Comparison of ENCODE assay signal across 10 cellular contexts in genomic region chr20:49281913-49282467, GRCh38. TPM values are rescaled to one million over a fixed set of nuclear protein-coding genes. Genes with fewer than 3 reads are reported as not detected.
DNase-seq lines count a peak whose midpoint lies in the region; ATAC-seq and TF ChIP-seq lines count a peak whose summit lies in the region.
"Had no signal": no experiment of that assay in that cellular context is flagged by ENCODE, and none has a peak within 500 bp of the region (broad histone marks: within the 10 kb centered on the region; RNA-seq: fewer than 3 reads in every experiment).

No MANE protein-coding gene starts in this region.

- H2AFZ ChIP-seq in fibroblast of lung (ENCODE audit: low read length) (no peak overlapping the region), smooth muscle cell (ENCODE audit: low read depth) (no peak overlapping the region)

- DNase-seq in T-helper 2 cell treated with Interferon-gamma antibody and Interleukin-4, amounts not matched to agents 5 μg/mL and 100 μg/mL, for 36 hours (ENCODE audit: low spot score) = no peak
- DNase-seq in T-helper 2 cell = no peak
- no peak for DNase-seq in T-cell
- no peak for DNase-seq in fibroblast of lung (ENCODE audit: low read depth in 2 of 2)
- no peak for DNase-seq in smooth muscle cell (lab: John Stamatoyannopoulos, UW; ENCODE audit: unreplicated experiment)
- DNase-seq in ovary = no peak
- DNase-seq: activated CD8-positive, alpha-beta memory T cell treated with anti-CD3 and anti-CD28 coated beads, Interleukin-2, amount 50 U/mL, for 4 hours; NCI-H526 treated with DMSO at 0.1 percent for 48 hours had no signal

- H3K36me3 ChIP-seq in fibroblast of lung (ENCODE audit: control insufficient read depth, insufficient read depth, low read length) = peaks cover 54% of the 10 kb centered on the region
- no peaks in the 10 kb centered on the region for H3K36me3 ChIP-seq in smooth muscle cell (ENCODE audit: low read depth)
- no peaks in the 10 kb centered on the region for H3K36me3 ChIP-seq in ovary

- no peak for TF ChIP-seq CTCF in fibroblast of lung (conservative IDR thresholded peaks at IDR 0.05 in 1 of 2, IDR thresholded peaks at IDR 0.05 in 1 of 2; ENCODE audit: low read depth in 1 of 2, low read length in 2 of 2)
- TF ChIP-seq CTCF in smooth muscle cell (IDR thresholded peaks at IDR 0.05; ENCODE audit: borderline replicate concordance, insufficient read depth, poor library complexity, severe bottlenecking) = no peak
- no peak for TF ChIP-seq CTCF in ovary (IDR thresholded peaks at IDR 0.05)

- intact Hi-C loops in ovary (cut with DNase I) = no loop called here

- H3K9me3 ChIP-seq in fibroblast of lung (ENCODE audit: control insufficient read depth, insufficient read depth, low read depth, low read length) (peaks cover 16% of the 10 kb centered on the region), smooth muscle cell (replicated peaks; ENCODE audit: low read depth) (no peaks in the 10 kb centered on the region), ovary (peaks cover 4 to 34% of the 10 kb centered on the region in 2 donors)

- peak overlapping the region in 3 of 4 experiments; percentile 64 to 100 (median 96) for H3K4me3 ChIP-seq in fibroblast of lung (replicated peaks in 1 of 4; ENCODE audit: control extremely low read depth in 1 of 4, insufficient read depth in 1 of 4, low read depth in 3 of 4, low read length in 4 of 4)
- H3K4me3 ChIP-seq in smooth muscle cell = peak overlapping the region; percentile 72
- H3K4me3 ChIP-seq in ovary = no peak overlapping the region

- H3K36me3 Mint-ChIP-seq in T-helper 2 cell treated with Interferon-gamma antibody and Interleukin-4, amounts not matched to agents 5 μg/mL and 100 μg/mL, for 36 hours (ENCODE audit: low read depth) = peaks cover 90% of the 10 kb centered on the region
- peaks cover 86% of the 10 kb centered on the region for H3K36me3 Mint-ChIP-seq in T-cell

- H3K79me2 ChIP-seq in fibroblast of lung (ENCODE audit: control insufficient read depth, insufficient read depth, low read length) (peaks cover 92% of the 10 kb centered on the region), smooth muscle cell (ENCODE audit: low read depth) (peaks cover 83% of the 10 kb centered on the region)

- peaks cover 67% of the 10 kb centered on the region for H3K9me3 Mint-ChIP-seq in T-helper 2 cell treated with Interferon-gamma antibody and Interleukin-4, amounts not matched to agents 5 μg/mL and 100 μg/mL, for 36 hours
- peaks cover 30 to 59% (median 48%) of the 10 kb centered on the region in 3 donors for H3K9me3 Mint-ChIP-seq in T-cell

- H3K4me3 Mint-ChIP-seq in T-helper 2 cell treated with Interferon-gamma antibody and Interleukin-4, amounts not matched to agents 5 μg/mL and 100 μg/mL, for 36 hours = peak overlapping the region; percentile 99
- peak overlapping the region; percentile 88 to 97 (median 91) for H3K4me3 Mint-ChIP-seq in T-cell

- H3K27ac ChIP-seq in fibroblast of lung (ENCODE audit: insufficient read depth, low read length) (no peak overlapping the region), smooth muscle cell (ENCODE audit: low read depth) (peak overlapping the region; percentile 97), ovary (no peak overlapping the region)

- CTCF ChIA-PET in T-cell (lab: Charles Lee) = no interaction called here

- ATAC-seq in T-cell (replicated peaks in 1 of 4) (no peak), HG03135 (IDR thresholded peaks at IDR 0.05; ENCODE audit: unreplicated experiment) (no peak), HG03442 (IDR thresholded peaks at IDR 0.05; ENCODE audit: unreplicated experiment) (no peak)

- H4K20me1 ChIP-seq in fibroblast of lung (ENCODE audit: control insufficient read depth, extremely low read depth, insufficient read depth, low read length) (peaks cover 9% of the 10 kb centered on the region), smooth muscle cell (ENCODE audit: low read depth) (peaks cover 84% of the 10 kb centered on the region)

- H3K4me1 Mint-ChIP-seq in T-helper 2 cell treated with Interferon-gamma antibody and Interleukin-4, amounts not matched to agents 5 μg/mL and 100 μg/mL, for 36 hours (ENCODE audit: low read depth) = peaks cover 59% of the 10 kb centered on the region
- H3K4me1 Mint-ChIP-seq in T-cell = peaks cover 66 to 78% (median 69%) of the 10 kb centered on the region in 3 donors

- H3K27me3 ChIP-seq in fibroblast of lung (ENCODE audit: control insufficient read depth, insufficient read depth, low read length) = no peaks in the 10 kb centered on the region
- no peaks in the 10 kb centered on the region for H3K27me3 ChIP-seq in smooth muscle cell (ENCODE audit: low read depth)
- H3K27me3 ChIP-seq in ovary = no peaks in the 10 kb centered on the region

- 24% methylated on average over 9 of the region's 9 CpGs for WGBS in smooth muscle cell (ENCODE audit: low lambda C conversion rate)
- WGBS in ovary, 3 donors = 84 to 88% (median 85%) methylated on average over 9 of the region's 9 CpGs

- peak overlapping the region; percentile 61 for H3K27ac Mint-ChIP-seq in T-helper 2 cell treated with Interferon-gamma antibody and Interleukin-4, amounts not matched to agents 5 μg/mL and 100 μg/mL, for 36 hours
- peak overlapping the region; percentile 58 to 79 for H3K27ac Mint-ChIP-seq in T-cell

- peaks cover 50% of the 10 kb centered on the region for H3F3A ChIP-seq in smooth muscle cell (ENCODE audit: low read depth)

- peak overlapping the region; percentile 30 for H3K4me2 ChIP-seq in fibroblast of lung (ENCODE audit: extremely low read depth, insufficient read depth, low read length)
- H3K4me2 ChIP-seq in smooth muscle cell = peak overlapping the region; percentile 87

- TF ChIP-seq EP300 in ovary (IDR thresholded peaks at IDR 0.05) = no peak

- TF ChIP-seq POLR2A in ovary (IDR thresholded peaks at IDR 0.05) = no peak

- no peaks in the 10 kb centered on the region for H3K27me3 Mint-ChIP-seq in T-helper 2 cell treated with Interferon-gamma antibody and Interleukin-4, amounts not matched to agents 5 μg/mL and 100 μg/mL, for 36 hours (ENCODE audit: low read depth)
- H3K27me3 Mint-ChIP-seq in T-cell = no peaks in the 10 kb centered on the region

- POLR2A ChIA-PET in T-cell (lab: Charles Lee) = interaction anchor here (0.7 to 1.8 kb wide), 3 partner anchors 11 to 21 kb away, joined by 3 to 7 read pairs (median 5); no protein-coding TSS in a partner anchor

- no peaks in the 10 kb centered on the region for H3K4me1 ChIP-seq in fibroblast of lung (ENCODE audit: control insufficient read depth, extremely low read depth, insufficient read depth, low read length)
- peaks cover 68% of the 10 kb centered on the region for H3K4me1 ChIP-seq in smooth muscle cell (ENCODE audit: low read depth)
- H3K4me1 ChIP-seq in ovary (ENCODE audit: insufficient read depth) = peaks cover 14% of the 10 kb centered on the region

- H3K9ac ChIP-seq in fibroblast of lung (ENCODE audit: insufficient read depth, low read length) = no peak overlapping the region
- peak overlapping the region; percentile 82 for H3K9ac ChIP-seq in smooth muscle cell (ENCODE audit: low read depth)

RNA-seq across cellular contexts. Expression of gene ZNFX1, which starts 4.1 kb away (rescaled TPM):
- total RNA-seq in T-cell (10 to 100 TPM; 53.8 to 72.2 (median 64.7) TPM), fibroblast of lung (29.5 and 46.2 TPM in 2 replicates), smooth muscle cell (15.9 and 17.4 TPM in 2 replicates), ovary (10 to 100 TPM; 17.6 to 29.7 (median 23.5) TPM)
- polyA plus RNA-seq in fibroblast of lung (13.7 and 13.9 TPM in 2 replicates), smooth muscle cell (16.4 and 18.0 TPM in 2 replicates), ovary (10 to 100 TPM in 1 of 2 donors, 1 to 10 TPM in 1; 9.2 to 38.1 TPM)
- 27.4 and 33.1 TPM in 2 replicates for polyA plus RNA-seq in fibroblast of lung (2012)
- polyA minus RNA-seq in fibroblast of lung (ENCODE audit: low replicate concordance) = 99.6 and 104 TPM in 2 replicates
